Comparison of ENCODE assay signal across 9 cellular contexts in the genomic region with DNA sequence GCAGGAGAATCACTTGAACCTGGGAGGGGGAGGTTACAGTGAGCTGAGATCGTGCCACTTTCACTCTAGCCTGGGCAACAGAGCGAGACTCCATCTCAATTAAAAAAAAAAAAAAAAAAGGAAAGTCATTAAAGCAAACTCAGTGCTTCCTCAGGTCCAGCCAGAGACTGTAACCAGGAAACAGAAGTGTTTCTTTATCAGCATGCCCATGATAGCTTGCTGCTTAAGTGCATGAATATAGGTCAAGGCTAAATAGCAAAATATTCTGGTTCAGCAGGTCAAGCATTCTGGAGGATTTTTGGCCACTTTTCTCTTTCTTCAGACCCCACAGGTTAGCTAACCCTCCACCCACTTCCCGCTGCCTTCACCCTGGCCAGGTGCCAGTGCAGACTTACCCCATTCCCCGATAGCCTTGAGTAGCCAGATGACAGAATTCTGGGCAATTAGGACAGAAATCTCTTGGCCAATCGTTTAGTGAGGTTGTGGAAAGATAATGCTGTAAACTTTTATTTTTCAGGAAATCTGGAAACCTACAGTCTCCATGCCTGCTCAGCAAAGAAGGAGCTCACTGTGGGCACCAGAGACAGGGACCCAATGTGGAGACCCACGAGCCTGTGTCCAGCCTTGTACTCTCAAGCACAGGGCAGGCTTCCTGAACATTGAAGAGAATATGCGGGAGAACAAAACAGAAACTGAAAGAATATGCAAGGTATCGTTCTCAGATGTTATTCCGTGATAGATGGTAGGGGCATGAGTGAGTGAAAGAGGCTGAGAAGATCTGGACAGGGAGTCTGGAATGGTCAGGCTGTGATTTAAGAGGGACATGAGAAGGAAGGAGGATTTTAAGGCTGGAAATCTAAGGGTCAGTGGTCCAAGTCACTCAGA. TPM values are rescaled to one million over a fixed set of nuclear protein-coding genes. Genes with fewer than 3 reads are reported as not detected.
A peak's percentile ranks its signal among the peaks of the same experiment; 100 is the strongest.
DNase-seq lines count a peak whose midpoint lies in the region; TF ChIP-seq lines count a peak whose summit lies in the region.
"Had no signal": no experiment of that assay in that cellular context is flagged by ENCODE, and none has a peak within 500 bp of the region (broad histone marks: within the 10 kb centered on the region; RNA-seq: fewer than 3 reads in every experiment).

No MANE protein-coding gene starts in this region.

- H3K79me2 ChIP-seq in ACC112 (ENCODE audit: control insufficient read depth, insufficient read depth, low read length, unreplicated experiment), result no peaks in the 10 kb centered on the region

- H3K36me3 ChIP-seq in ACC112 (ENCODE audit: insufficient read depth, low read length), result no peaks in the 10 kb centered on the region
- H3K36me3 ChIP-seq in KOPT-K1 (ENCODE audit: insufficient read depth, low read length), result no peaks in the 10 kb centered on the region

- H3K4me3 ChIP-seq in ACC112 (ENCODE audit: low read depth, low read length) (peak overlapping the region; percentile 74), epithelial cell of proximal tubule (ENCODE audit: low read depth, low read length) (peak overlapping the region; percentile 42)

- H2AFZ ChIP-seq in ACC112 (ENCODE audit: low read length, unreplicated experiment), result peak overlapping the region; percentile 81

- H3K27ac ChIP-seq in ACC112 (ENCODE audit: low read depth, low read length) (no peak overlapping the region), KOPT-K1 (ENCODE audit: low read depth, low read length, poor library complexity, severe bottlenecking) (peak overlapping the region; percentile 66)

- H3K27me3 ChIP-seq in ACC112 (ENCODE audit: insufficient read depth, low read length), result peaks cover 24% of the 10 kb centered on the region

- peak; percentile 23 for TF ChIP-seq POLR2A in GM19099 (IDR thresholded peaks at IDR 0.05; ENCODE audit: extremely low read depth, insufficient read length, low read depth)

- TF ChIP-seq CTCF in epithelial cell of proximal tubule (conservative IDR thresholded peaks at IDR 0.05; ENCODE audit: low read depth, low read length), result no peak

- DNase-seq in epithelial cell of proximal tubule (ENCODE audit: low read depth), result no peak
- no peak for DNase-seq in NCI-H1436 (lab: John Stamatoyannopoulos, UW)
- DNase-seq in NCI-H1105 treated with DMSO at 0.1 percent for 48 hours (lab: John Stamatoyannopoulos, UW), result no peak
- no peak for DNase-seq in GM19238 (ENCODE audit: insufficient read length, low spot score)
- no peak for DNase-seq in RKO (ENCODE audit: low spot score)
- DNase-seq: NCI-H2029 treated with DMSO at 0.1 percent for 48 hours had no signal

- peaks cover 8% of the 10 kb centered on the region for H3K4me1 ChIP-seq in ACC112 (ENCODE audit: control insufficient read depth, insufficient read depth, low read length, unreplicated experiment)

- H3K9me3 ChIP-seq in KOPT-K1 (ENCODE audit: insufficient read depth, low read length, poor library complexity, severe bottlenecking), result no peaks in the 10 kb centered on the region

RNA-seq across cellular contexts. Expression of a gene that starts 4.2 kb away (rescaled TPM):
- not detected in 2 replicates for total RNA-seq in epithelial cell of proximal tubule
